20 cellular contexts compared by ENCODE assay signal in the genomic region with DNA sequence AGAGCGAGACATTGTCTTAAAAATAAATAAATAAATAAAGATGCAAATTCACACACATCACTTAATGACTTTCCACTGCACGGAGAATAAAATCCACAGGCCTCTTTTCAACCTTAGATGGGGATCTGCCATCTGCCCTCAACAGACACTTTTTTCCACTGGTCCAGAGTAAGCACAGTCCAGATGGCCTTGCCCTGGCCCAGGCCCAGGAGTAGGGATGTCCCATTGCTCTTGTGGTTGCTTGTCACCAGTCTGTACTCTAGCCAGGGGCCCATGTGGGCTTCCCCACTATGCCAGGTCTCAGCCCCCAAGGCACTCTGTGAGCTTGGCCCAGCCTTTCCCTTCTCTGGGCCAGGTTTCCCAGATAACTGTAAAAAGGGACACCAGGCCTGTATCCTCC. TPM values are rescaled to one million over a fixed set of nuclear protein-coding genes. Genes with fewer than 3 reads are reported as not detected.
DNase-seq lines count a peak whose midpoint lies in the region; ATAC-seq and TF ChIP-seq lines count a peak whose summit lies in the region.
"Had no signal": no experiment of that assay in that cellular context is flagged by ENCODE, and none has a peak within 500 bp of the region (broad histone marks: within the 10 kb centered on the region; RNA-seq: fewer than 3 reads in every experiment).

No MANE protein-coding gene starts in this region.

- no peak overlapping the region for H3K4me3 Mint-ChIP-seq in natural killer cell treated with Interleukin-12 subunit alpha and Interleukin-12 subunit beta and Interleukin-15 and Interleukin-18, amount 100 ng/mL, for 72 hours
- H3K4me3 Mint-ChIP-seq in activated CD8-positive, alpha-beta memory T cell treated with anti-CD3 and anti-CD28 coated beads, Interleukin-2, amount 10 ng/mL, durations not matched to agents 7 days and 5 days, result no peak overlapping the region
- H3K4me3 Mint-ChIP-seq: CD4-positive, alpha-beta memory T cell; IgD-negative memory B cell had no signal

- no peaks in the 10 kb centered on the region for H3K27me3 ChIP-seq in ascending aorta

- no peak for ATAC-seq in Right ventricle myocardium inferior
- ATAC-seq in natural killer cell treated with Interleukin-12 subunit alpha and Interleukin-12 subunit beta and Interleukin-15 and Interleukin-18, amount 100 ng/mL, for 72 hours, result no peak
- no peak for ATAC-seq in activated CD8-positive, alpha-beta memory T cell treated with anti-CD3 and anti-CD28 coated beads, Interleukin-2, amount 10 ng/mL, durations not matched to agents 7 days and 5 days

- no peak overlapping the region for H3K4me3 ChIP-seq in ascending aorta
- H3K4me3 ChIP-seq: GM23248 had no signal

- H3K36me3 ChIP-seq in ascending aorta, result peaks cover 34 to 43% of the 10 kb centered on the region in 2 donors

- peaks cover 5% of the 10 kb centered on the region for H3K36me3 Mint-ChIP-seq in natural killer cell treated with Interleukin-12 subunit alpha and Interleukin-12 subunit beta and Interleukin-15 and Interleukin-18, amount 100 ng/mL, for 72 hours
- peaks cover 13% of the 10 kb centered on the region for H3K36me3 Mint-ChIP-seq in activated CD8-positive, alpha-beta memory T cell treated with anti-CD3 and anti-CD28 coated beads, Interleukin-2, amount 10 ng/mL, durations not matched to agents 7 days and 5 days
- H3K36me3 Mint-ChIP-seq: CD4-positive, alpha-beta memory T cell had no signal

- H3K4me1 ChIP-seq in ascending aorta, result no peaks in the 10 kb centered on the region

- no peak overlapping the region for H3K27ac ChIP-seq in ascending aorta

- CTCF ChIA-PET in activated CD8-positive, alpha-beta memory T cell treated with anti-CD3 and anti-CD28 coated beads, Interleukin-2, amount 10 ng/mL, durations not matched to agents 7 days and 5 days (lab: Charles Lee), result no interaction called here

- H3K27ac Mint-ChIP-seq in natural killer cell treated with Interleukin-12 subunit alpha and Interleukin-12 subunit beta and Interleukin-15 and Interleukin-18, amount 100 ng/mL, for 72 hours, result peak overlapping the region; percentile 81 to 85
- no peak overlapping the region for H3K27ac Mint-ChIP-seq in activated CD8-positive, alpha-beta memory T cell treated with anti-CD3 and anti-CD28 coated beads, Interleukin-2, amount 10 ng/mL, durations not matched to agents 7 days and 5 days
- H3K27ac Mint-ChIP-seq: CD4-positive, alpha-beta memory T cell; IgD-negative memory B cell had no signal

- intact Hi-C loops in Right ventricle myocardium inferior (cut with DNase I) (no loop called here), cardiac septum (cut with DNase I) (no loop called here), ascending aorta (cut with DNase I) (no loop called here)

- TF ChIP-seq CTCF in ascending aorta (IDR thresholded peaks at IDR 0.05), result no peak

- H3K4me1 Mint-ChIP-seq in natural killer cell treated with Interleukin-12 subunit alpha and Interleukin-12 subunit beta and Interleukin-15 and Interleukin-18, amount 100 ng/mL, for 72 hours (ENCODE audit: low read depth in 2 of 2), result peaks cover 15 to 17% of the 10 kb centered on the region in 2 donors
- H3K4me1 Mint-ChIP-seq in activated CD8-positive, alpha-beta memory T cell treated with anti-CD3 and anti-CD28 coated beads, Interleukin-2, amount 10 ng/mL, durations not matched to agents 7 days and 5 days, result peaks cover 4% of the 10 kb centered on the region
- H3K4me1 Mint-ChIP-seq: CD4-positive, alpha-beta memory T cell; IgD-negative memory B cell had no signal

- DNase-seq in Right ventricle myocardium inferior (ENCODE audit: missing footprints), result peak; percentile 52
- DNase-seq in cardiac septum (ENCODE audit: low spot score), result no peak
- peak; percentile 89 to 97 for DNase-seq in cerebellar nuclear complex (lab: John Stamatoyannopoulos, UW)
- DNase-seq in natural killer cell treated with Interleukin-12 subunit alpha and Interleukin-12 subunit beta and Interleukin-15 and Interleukin-18, amount 100 ng/mL, for 72 hours (ENCODE audit: low spot score), result no peak
- DNase-seq in superior temporal gyrus (ENCODE audit: extremely low spot score), result peak; percentile 21
- DNase-seq in ascending aorta (ENCODE audit: low spot score in 2 of 2), result no peak
- DNase-seq in activated CD8-positive, alpha-beta memory T cell treated with anti-CD3 and anti-CD28 coated beads, Interleukin-2, amount 10 ng/mL, durations not matched to agents 7 days and 5 days, result no peak
- DNase-seq in NCI-H187 treated with DMSO at 0.1 percent for 48 hours (lab: John Stamatoyannopoulos, UW), result no peak
- DNase-seq: 8988T; Calu3; CD4-positive, alpha-beta memory T cell; DMS79; GM23248; HCEC 1CT; Kasumi-1; NCI-H1105 treated with DMSO at 0.1 percent for 48 hours; NCI-H1930; NCI-H2171; NCI-H510A had no signal

- no peaks in the 10 kb centered on the region for H3K27me3 Mint-ChIP-seq in natural killer cell treated with Interleukin-12 subunit alpha and Interleukin-12 subunit beta and Interleukin-15 and Interleukin-18, amount 100 ng/mL, for 72 hours
- no peaks in the 10 kb centered on the region for H3K27me3 Mint-ChIP-seq in activated CD8-positive, alpha-beta memory T cell treated with anti-CD3 and anti-CD28 coated beads, Interleukin-2, amount 10 ng/mL, durations not matched to agents 7 days and 5 days
- H3K27me3 Mint-ChIP-seq: CD4-positive, alpha-beta memory T cell; IgD-negative memory B cell had no signal

- no peaks in the 10 kb centered on the region for H3K9me3 Mint-ChIP-seq in natural killer cell treated with Interleukin-12 subunit alpha and Interleukin-12 subunit beta and Interleukin-15 and Interleukin-18, amount 100 ng/mL, for 72 hours
- H3K9me3 Mint-ChIP-seq in activated CD8-positive, alpha-beta memory T cell treated with anti-CD3 and anti-CD28 coated beads, Interleukin-2, amount 10 ng/mL, durations not matched to agents 7 days and 5 days (ENCODE audit: low read depth), result no peaks in the 10 kb centered on the region
- H3K9me3 Mint-ChIP-seq: CD4-positive, alpha-beta memory T cell; IgD-negative memory B cell had no signal

- no peaks in the 10 kb centered on the region for H3K9me3 ChIP-seq in ascending aorta

RNA-seq across cellular contexts. Expression of gene PLOD1, which starts 17.4 kb away (rescaled TPM):
- total RNA-seq in Right ventricle myocardium inferior, result 70.4 TPM
- total RNA-seq in cardiac septum, result 52.6 TPM
- total RNA-seq in natural killer cell treated with Interleukin-12 subunit alpha and Interleukin-12 subunit beta and Interleukin-15 and Interleukin-18, amount 100 ng/mL, for 72 hours, result 10 to 100 TPM; 50.7 to 72.4 TPM
- total RNA-seq in ascending aorta, result 79.9 TPM
- 10 to 100 TPM; 17.6 to 20.8 TPM for total RNA-seq in activated CD8-positive, alpha-beta memory T cell treated with anti-CD3 and anti-CD28 coated beads, Interleukin-2, amount 10 ng/mL, durations not matched to agents 7 days and 5 days

RNA-seq across cellular contexts. Expression of gene KIAA2013, which starts 25.7 kb away (rescaled TPM):
- total RNA-seq in Right ventricle myocardium inferior (32.5 TPM), cardiac septum (42.6 TPM), ascending aorta (206 TPM)
- total RNA-seq in natural killer cell treated with Interleukin-12 subunit alpha and Interleukin-12 subunit beta and Interleukin-15 and Interleukin-18, amount 100 ng/mL, for 72 hours, result 10 to 100 TPM; 50.5 to 59.8 TPM
- 10 to 100 TPM; 44.2 to 44.6 TPM for total RNA-seq in activated CD8-positive, alpha-beta memory T cell treated with anti-CD3 and anti-CD28 coated beads, Interleukin-2, amount 10 ng/mL, durations not matched to agents 7 days and 5 days

RNA-seq across cellular contexts. Expression of gene MFN2, which starts 28.3 kb away (rescaled TPM):
- total RNA-seq in Right ventricle myocardium inferior (697 TPM), cardiac septum (619 TPM), ascending aorta (85.6 TPM)
- total RNA-seq in natural killer cell treated with Interleukin-12 subunit alpha and Interleukin-12 subunit beta and Interleukin-15 and Interleukin-18, amount 100 ng/mL, for 72 hours, result 100 to 1,000 TPM in 1 of 2 donors, 10 to 100 TPM in 1; 75.2 to 101 TPM
- 10 to 100 TPM; 57.7 to 67.5 TPM for total RNA-seq in activated CD8-positive, alpha-beta memory T cell treated with anti-CD3 and anti-CD28 coated beads, Interleukin-2, amount 10 ng/mL, durations not matched to agents 7 days and 5 days

Comparison
In these comparisons a context has a peak if more than half of its experiments do, and no peak if none do; other contexts are left out.
1. DNase-seq: peak in Right ventricle myocardium inferior (single experiment), cerebellar nuclear complex (2 of 2) and superior temporal gyrus (single experiment); none in cardiac septum (single experiment), natural killer cell treated with Interleukin-12 subunit alpha and Interleukin-12 subunit beta and Interleukin-15 and Interleukin-18, amount 100 ng/mL, for 72 hours (single experiment), ascending aorta (0 of 2), activated CD8-positive, alpha-beta memory T cell treated with anti-CD3 and anti-CD28 coated beads, Interleukin-2, amount 10 ng/mL, durations not matched to agents 7 days and 5 days (single experiment) and NCI-H187 treated with DMSO at 0.1 percent for 48 hours (single experiment).